In genomic region chr16:29995911-29996772, GRCh38 we compare ENCODE assay signal across 1 cellular context.
TF ChIP-seq lines count a peak whose summit lies in the region.

TSS of gene INO80E (plus strand) at chr16:29996241. CDS start at chr16:29996311, 70 bp downstream.

TF ChIP-seq in K562, 482 proteins besides CTCF, POLR2A, EP300 and RAD21 (continued from another document and continues in another):
- TF ChIP-seq ZNF609 (CRISPR knock-in tag; IDR thresholded peaks at IDR 0.05; ENCODE audit: borderline replicate concordance) (no peak), ASH1L (IDR thresholded peaks at IDR 0.05; ENCODE audit: borderline replicate concordance, low read depth, partially characterized antibody) (no peak), ZFP91 (CRISPR knock-in tag; IDR thresholded peaks at IDR 0.05) (no peak), SP2 (IDR thresholded peaks at IDR 0.05; ENCODE audit: extremely low read depth, low read depth, low read length, poor library complexity, severe bottlenecking) (no peak), PTBP1 (IDR thresholded peaks at IDR 0.05; ENCODE audit: low read depth, low read length) (no peak), MCM7 (IDR thresholded peaks at IDR 0.05) (no peak), ZNF274 (IDR thresholded peaks at IDR 0.05; ENCODE audit: borderline replicate concordance, low read depth, low read length) (no peak), SMC3 (conservative IDR thresholded peaks at IDR 0.05; ENCODE audit: insufficient read depth, low read depth, low read length) (no peak), ARID3B (CRISPR knock-in tag; IDR thresholded peaks at IDR 0.05; ENCODE audit: borderline replicate concordance) (no peak), L3MBTL2 (IDR thresholded peaks at IDR 0.05) (no peak), SPI1 (IDR thresholded peaks at IDR 0.05; ENCODE audit: borderline replicate concordance, low read depth, low read length) (no peak), ZNF174 (CRISPR knock-in tag; IDR thresholded peaks at IDR 0.05) (no peak), KLF1 (tag; IDR thresholded peaks at IDR 0.05) (peak; percentile 61), PPARD (CRISPR knock-in tag; IDR thresholded peaks at IDR 0.05) (no peak), NR4A1 (CRISPR knock-in tag; IDR thresholded peaks at IDR 0.05) (no peak), NR4A1 (tag; IDR thresholded peaks at IDR 0.05) (no peak; the same call in 1 of the 2 replicates), SMAD3 (CRISPR knock-in tag; conservative IDR thresholded peaks at IDR 0.05) (no peak), MEF2A (IDR thresholded peaks at IDR 0.05; ENCODE audit: control insufficient read depth, low read depth, low read length) (no peak), CBX8 (IDR thresholded peaks at IDR 0.05; ENCODE audit: borderline replicate concordance, extremely low read depth, low read depth, low read length, poor library complexity, severe bottlenecking) (no peak), NFE2L1 (tag; IDR thresholded peaks at IDR 0.05; ENCODE audit: borderline replicate concordance, low read depth) (no peak), MYBL2 (IDR thresholded peaks at IDR 0.05; ENCODE audit: low read depth) (no peak), MYBL2 (CRISPR knock-in tag; IDR thresholded peaks at IDR 0.05; ENCODE audit: borderline replicate concordance) (no peak), IRF1 (CRISPR knock-in tag; IDR thresholded peaks at IDR 0.05; ENCODE audit: borderline replicate concordance) (no peak), CREB3 (tag; conservative IDR thresholded peaks at IDR 0.05; ENCODE audit: low read depth) (0 out of 2 replicates have a peak, but pooled peaks have one; percentile 40), ZBTB1 (CRISPR knock-in tag; IDR thresholded peaks at IDR 0.05; ENCODE audit: borderline replicate concordance, low read depth) (no peak), RBM17 (IDR thresholded peaks at IDR 0.05; ENCODE audit: borderline replicate concordance, low read depth, low read length) (no peak), NELFE (IDR thresholded peaks at IDR 0.05; ENCODE audit: insufficient read depth, insufficient read length) (no peak), BRD4 (IDR thresholded peaks at IDR 0.05) (peak; percentile 98; the same call in 1 of the 2 replicates), TCFL5 (CRISPR knock-in tag; conservative IDR thresholded peaks at IDR 0.05) (no peak), ZBTB11 (CRISPR knock-in tag; IDR thresholded peaks at IDR 0.05) (peak in 2 of 3 experiments; percentile 61 to 79; a peak in 4 of 6 replicates), CTBP1 (IDR thresholded peaks at IDR 0.05; ENCODE audit: borderline replicate concordance) (peak; percentile 69), ZNF586 (CRISPR knock-in tag; conservative IDR thresholded peaks at IDR 0.05) (no peak), MECOM (CRISPR knock-in tag; IDR thresholded peaks at IDR 0.05) (no peak), PATZ1 (CRISPR knock-in tag; IDR thresholded peaks at IDR 0.05; ENCODE audit: borderline replicate concordance) (no peak), SRSF9 (IDR thresholded peaks at IDR 0.05; ENCODE audit: borderline replicate concordance, low read depth, low read length) (no peak), ZNF280B (CRISPR knock-in tag; IDR thresholded peaks at IDR 0.05) (no peak), ZNF398 (CRISPR knock-in tag; IDR thresholded peaks at IDR 0.05) (no peak), ZNF778 (CRISPR knock-in tag; IDR thresholded peaks at IDR 0.05) (no peak), SMARCC2 (IDR thresholded peaks at IDR 0.05; ENCODE audit: low read depth) (no peak), SIX5 (IDR thresholded peaks at IDR 0.05; ENCODE audit: borderline replicate concordance in 1 of 2, insufficient read depth in 1 of 2, low read depth in 1 of 2, low read length in 2 of 2) (peak; percentile 75 to 81), ELF2 (CRISPR knock-in tag; IDR thresholded peaks at IDR 0.05) (peak; percentile 77), ZNF239 (CRISPR knock-in tag; IDR thresholded peaks at IDR 0.05) (no peak), RBM14 (IDR thresholded peaks at IDR 0.05; ENCODE audit: borderline replicate concordance, insufficient read depth, low read depth, low read length) (no peak), ARID2 (IDR thresholded peaks at IDR 0.05) (no peak)
